ENCODE assay signal across 1 cellular context in the genomic region with DNA sequence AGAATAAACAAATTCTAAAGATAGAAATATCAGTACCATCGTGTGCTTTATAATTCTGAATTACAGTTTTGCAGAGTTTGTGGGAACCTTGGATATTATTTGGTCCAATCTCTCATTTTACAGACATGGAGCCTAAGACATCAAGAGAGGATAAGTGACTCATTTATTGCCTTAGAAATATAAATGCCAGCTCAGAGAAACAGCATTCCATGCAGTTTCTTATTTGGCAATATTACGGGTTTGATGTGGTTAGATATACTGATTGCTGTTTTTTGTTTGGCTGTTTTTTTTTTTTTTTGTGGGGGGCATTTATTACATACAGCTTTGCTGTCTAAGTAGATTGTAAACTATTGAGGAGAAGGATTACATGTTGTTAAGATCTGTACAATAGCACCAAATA.
TF ChIP-seq lines count a peak whose summit lies in the region.

No MANE protein-coding gene starts in this region.

TF ChIP-seq in HCT116, 20 proteins besides CTCF, POLR2A, EP300 and RAD21 (continued from another document):
- TF ChIP-seq, protein P1, sequence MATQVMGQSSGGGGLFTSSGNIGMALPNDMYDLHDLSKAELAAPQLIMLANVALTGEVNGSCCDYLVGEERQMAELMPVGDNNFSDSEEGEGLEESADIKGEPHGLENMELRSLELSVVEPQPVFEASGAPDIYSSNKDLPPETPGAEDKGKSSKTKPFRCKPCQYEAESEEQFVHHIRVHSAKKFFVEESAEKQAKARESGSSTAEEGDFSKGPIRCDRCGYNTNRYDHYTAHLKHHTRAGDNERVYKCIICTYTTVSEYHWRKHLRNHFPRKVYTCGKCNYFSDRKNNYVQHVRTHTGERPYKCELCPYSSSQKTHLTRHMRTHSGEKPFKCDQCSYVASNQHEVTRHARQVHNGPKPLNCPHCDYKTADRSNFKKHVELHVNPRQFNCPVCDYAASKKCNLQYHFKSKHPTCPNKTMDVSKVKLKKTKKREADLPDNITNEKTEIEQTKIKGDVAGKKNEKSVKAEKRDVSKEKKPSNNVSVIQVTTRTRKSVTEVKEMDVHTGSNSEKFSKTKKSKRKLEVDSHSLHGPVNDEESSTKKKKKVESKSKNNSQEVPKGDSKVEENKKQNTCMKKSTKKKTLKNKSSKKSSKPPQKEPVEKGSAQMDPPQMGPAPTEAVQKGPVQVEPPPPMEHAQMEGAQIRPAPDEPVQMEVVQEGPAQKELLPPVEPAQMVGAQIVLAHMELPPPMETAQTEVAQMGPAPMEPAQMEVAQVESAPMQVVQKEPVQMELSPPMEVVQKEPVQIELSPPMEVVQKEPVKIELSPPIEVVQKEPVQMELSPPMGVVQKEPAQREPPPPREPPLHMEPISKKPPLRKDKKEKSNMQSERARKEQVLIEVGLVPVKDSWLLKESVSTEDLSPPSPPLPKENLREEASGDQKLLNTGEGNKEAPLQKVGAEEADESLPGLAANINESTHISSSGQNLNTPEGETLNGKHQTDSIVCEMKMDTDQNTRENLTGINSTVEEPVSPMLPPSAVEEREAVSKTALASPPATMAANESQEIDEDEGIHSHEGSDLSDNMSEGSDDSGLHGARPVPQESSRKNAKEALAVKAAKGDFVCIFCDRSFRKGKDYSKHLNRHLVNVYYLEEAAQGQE (IDR thresholded peaks at IDR 0.05; ENCODE audit: low read depth): no peak
- no peak for TF ChIP-seq ELF1 (IDR thresholded peaks at IDR 0.05; ENCODE audit: borderline replicate concordance, low read depth)
- no peak for TF ChIP-seq YY1 (IDR thresholded peaks at IDR 0.05; ENCODE audit: extremely low read depth, insufficient replicate concordance, low read depth, low read length)
- no peak for TF ChIP-seq SRF (IDR thresholded peaks at IDR 0.05; ENCODE audit: low read depth)
